ENCODE assay signal across 10 cellular contexts in the genomic region with DNA sequence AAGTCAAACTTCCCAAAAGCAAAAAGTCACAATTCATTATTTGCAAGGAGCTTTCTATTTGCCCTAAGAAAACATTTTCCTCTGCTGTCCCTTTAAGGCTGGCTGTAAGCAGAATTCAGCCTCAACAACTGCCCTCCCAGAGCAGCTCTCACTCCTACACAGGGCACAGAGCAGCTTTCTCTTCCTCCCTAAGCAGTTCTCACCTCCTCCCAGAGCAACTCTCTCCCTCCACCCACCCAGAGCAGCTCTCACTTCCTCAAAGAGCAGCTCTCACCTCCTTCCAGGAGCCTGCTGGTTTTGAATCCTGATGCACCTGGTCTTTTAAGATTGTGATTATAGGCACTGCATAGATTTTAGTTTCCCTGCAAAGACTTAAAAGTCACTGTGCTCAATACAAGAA.
DNase-seq lines count a peak whose midpoint lies in the region; ATAC-seq and TF ChIP-seq lines count a peak whose summit lies in the region.
"Had no signal": no experiment of that assay in that cellular context is flagged by ENCODE, and none has a peak within 500 bp of the region (broad histone marks: within the 10 kb centered on the region; RNA-seq: fewer than 3 reads in every experiment).

No MANE protein-coding gene starts in this region.

- intact Hi-C loops in left colon (cut with DNase I, micrococcal nuclease) (no loop called here), prostate gland (cut with DNase I) (no loop called here)

- ATAC-seq in GM18873 (IDR thresholded peaks at IDR 0.05; ENCODE audit: low FRiP score, unreplicated experiment) (peak; percentile 64), HG03520 (IDR thresholded peaks at IDR 0.05; ENCODE audit: unreplicated experiment) (peak; percentile 89), left colon (peak; percentile 34)

- no peaks in the 10 kb centered on the region for H3K4me1 ChIP-seq in HEK293 (ENCODE audit: control insufficient read depth, insufficient read depth, low read length)
- H3K4me1 ChIP-seq in right atrium auricular region, result peaks cover 0 to 7% of the 10 kb centered on the region in 2 donors
- no peaks in the 10 kb centered on the region for H3K4me1 ChIP-seq in prostate gland (replicated peaks)

- no peaks in the 10 kb centered on the region for H3K9me3 ChIP-seq in HEK293 (ENCODE audit: control insufficient read depth, insufficient read depth, low read depth, low read length)
- no peaks in the 10 kb centered on the region for H3K9me3 ChIP-seq in right atrium auricular region
- H3K9me3 ChIP-seq in prostate gland, result no peaks in the 10 kb centered on the region

- no peak overlapping the region for H3K4me3 ChIP-seq in HEK293 (ENCODE audit: low read depth, low read length)
- H3K4me3 ChIP-seq in right atrium auricular region, result no peak overlapping the region
- H3K4me3 ChIP-seq in prostate gland, result no peak overlapping the region
- H3K4me3 ChIP-seq: skin epidermis had no signal

- peaks cover 0 to 12% of the 10 kb centered on the region in 2 experiments; a peak in 2 of 3 replicates for H3K36me3 ChIP-seq in HEK293 (ENCODE audit: control insufficient read depth in 2 of 2, insufficient read depth in 1 of 2, low read length in 2 of 2)
- no peaks in the 10 kb centered on the region for H3K36me3 ChIP-seq in right atrium auricular region
- H3K36me3 ChIP-seq in prostate gland, result no peaks in the 10 kb centered on the region

- POLR2A ChIA-PET in HEK293 (lab: Yijun Ruan, JAX), result no interaction called here

- CTCF ChIA-PET in HEK293 (lab: Yijun Ruan, JAX), result interaction anchor here (1.1 to 2.1 kb wide), 2 partner anchors 9 to 218 kb away, joined by 3 to 5 read pairs; no protein-coding TSS in a partner anchor

- DNase-seq in left colon (no peak), right atrium auricular region (ENCODE audit: low spot score) (no peak), NCI-H187 (lab: John Stamatoyannopoulos, UW) (no peak), prostate gland (ENCODE audit: low spot score) (no peak)
- no peak for DNase-seq in activated T-cell treated with anti-CD3 and anti-CD28 coated beads, Interleukin-2, amount 50 U/mL, for 1 hour
- DNase-seq: kidney glomerular epithelial cell had no signal

- H3K27me3 ChIP-seq in right atrium auricular region (no peaks in the 10 kb centered on the region), prostate gland (replicated peaks; ENCODE audit: insufficient read depth) (no peaks in the 10 kb centered on the region)

- TF ChIP-seq POLR2A in prostate gland (IDR thresholded peaks at IDR 0.05), result no peak

- H3K27ac ChIP-seq in HEK293 (ENCODE audit: extremely low read depth, low read depth, low read length) (no peak overlapping the region), right atrium auricular region (no peak overlapping the region), prostate gland (no peak overlapping the region)
- H3K27ac ChIP-seq: skin epidermis had no signal

- TF ChIP-seq CTCF in HEK293 (tag by site-specific recombination; IDR thresholded peaks at IDR 0.05), result no peak
- no peak for TF ChIP-seq CTCF in right atrium auricular region (IDR thresholded peaks at IDR 0.05)
- no peak for TF ChIP-seq CTCF in prostate gland (IDR thresholded peaks at IDR 0.05)

TF ChIP-seq in HEK293, 187 proteins besides CTCF, POLR2A, EP300 and RAD21:
- TF ChIP-seq MYNN (tag by site-specific recombination; IDR thresholded peaks at IDR 0.05; ENCODE audit: borderline replicate concordance) (no peak), EGR2 (tag by site-specific recombination; IDR thresholded peaks at IDR 0.05; ENCODE audit: low read depth) (peak; percentile 68), ZFHX2 (tag by site-specific recombination; conservative IDR thresholded peaks at IDR 0.05) (peak; percentile 71), ZNF341 (tag by site-specific recombination; IDR thresholded peaks at IDR 0.05; ENCODE audit: low read depth) (no peak)
TF ChIP-seq in HEK293: peak in this region for 2.

Comparison
In these comparisons a context has a peak if more than half of its experiments do, and no peak if none do; other contexts are left out.
1. ATAC-seq: peak in every context shown above with its lines; median percentile 89 in HG03520; 64 in GM18873; 34 in left colon.